ENCODE assay signal across 8 cellular contexts in genomic region chr19:1605236-1606137, GRCh38. TPM values are rescaled to one million over a fixed set of nuclear protein-coding genes. Genes with fewer than 3 reads are reported as not detected.
DNase-seq lines count a peak whose midpoint lies in the region; ATAC-seq and TF ChIP-seq lines count a peak whose summit lies in the region.

Gene UQCR11 (minus strand): TSS chr19:1605462. CDS start chr19:1605409, 53 bp downstream.

- no peaks in the 10 kb centered on the region for H3K27me3 ChIP-seq in RWPE2 (ENCODE audit: insufficient read depth, poor library complexity, severe bottlenecking)

- peaks cover 13% of the 10 kb centered on the region for H3K4me1 Mint-ChIP-seq in activated T-helper 2 cell treated with anti-CD3 and anti-CD28 coated beads, Interferon-gamma antibody, Interleukin-2, Interleukin-4, amounts not matched to agents 10 μg/mL and 5 μg/mL and 100 μg/mL, durations not matched to agents 14 hours and 24 hours and 36 hours (ENCODE audit: low read depth)
- peaks cover 30 to 40% of the 10 kb centered on the region in 2 donors for H3K4me1 Mint-ChIP-seq in natural killer cell

- peak within 1 kb of the TSS; percentile 65 for H3K27ac ChIP-seq in RWPE2 (ENCODE audit: poor library complexity, severe bottlenecking)

- no peaks in the 10 kb centered on the region for H3K4me1 ChIP-seq in RWPE2 (ENCODE audit: insufficient read depth, poor library complexity, severe bottlenecking)

- intact Hi-C loops in activated T-helper 2 cell treated with anti-CD3 and anti-CD28 coated beads, Interferon-gamma antibody, Interleukin-2, Interleukin-4, amounts not matched to agents 10 μg/mL and 5 μg/mL and 100 μg/mL, durations not matched to agents 14 hours and 24 hours and 36 hours (cut with micrococcal nuclease), result loop anchor here (1.0 kb wide), 2 partner anchors 13 to 47 kb away; partner anchors contain the start of genes MBD3 and TCF3
- intact Hi-C loops in natural killer cell (cut with micrococcal nuclease), result loop anchor here (1.0 to 10.0 kb wide), 3 partner anchors 48 to 201 kb away; partner anchors contain the start of genes DAZAP1 and GAMT

- H3K9me3 ChIP-seq in RWPE2 (ENCODE audit: severe bottlenecking), result no peaks in the 10 kb centered on the region

- H3K4me3 ChIP-seq in RWPE2 (ENCODE audit: severe bottlenecking) (peak within 1 kb of the TSS; percentile 94), fibroblast of mammary gland (ENCODE audit: control insufficient read depth, low read depth, low read length) (peak within 1 kb of the TSS; percentile 93)

- H3K9me3 Mint-ChIP-seq in activated T-helper 2 cell treated with anti-CD3 and anti-CD28 coated beads, Interferon-gamma antibody, Interleukin-2, Interleukin-4, amounts not matched to agents 10 μg/mL and 5 μg/mL and 100 μg/mL, durations not matched to agents 14 hours and 24 hours and 36 hours, result no peaks in the 10 kb centered on the region
- H3K9me3 Mint-ChIP-seq in natural killer cell, result no peaks in the 10 kb centered on the region

- no peaks in the 10 kb centered on the region for H3K27me3 Mint-ChIP-seq in activated T-helper 2 cell treated with anti-CD3 and anti-CD28 coated beads, Interferon-gamma antibody, Interleukin-2, Interleukin-4, amounts not matched to agents 10 μg/mL and 5 μg/mL and 100 μg/mL, durations not matched to agents 14 hours and 24 hours and 36 hours (ENCODE audit: low read depth)
- no peaks in the 10 kb centered on the region for H3K27me3 Mint-ChIP-seq in natural killer cell (ENCODE audit: low read depth in 2 of 2)

- peak within 1 kb of the TSS; percentile 96 for H3K4me3 Mint-ChIP-seq in activated T-helper 2 cell treated with anti-CD3 and anti-CD28 coated beads, Interferon-gamma antibody, Interleukin-2, Interleukin-4, amounts not matched to agents 10 μg/mL and 5 μg/mL and 100 μg/mL, durations not matched to agents 14 hours and 24 hours and 36 hours (ENCODE audit: low read depth)
- H3K4me3 Mint-ChIP-seq in natural killer cell, result peak within 1 kb of the TSS; percentile 97

- H3K27ac Mint-ChIP-seq in activated T-helper 2 cell treated with anti-CD3 and anti-CD28 coated beads, Interferon-gamma antibody, Interleukin-2, Interleukin-4, amounts not matched to agents 10 μg/mL and 5 μg/mL and 100 μg/mL, durations not matched to agents 14 hours and 24 hours and 36 hours, result peak within 1 kb of the TSS; percentile 100
- peak within 1 kb of the TSS; percentile 97 to 98 for H3K27ac Mint-ChIP-seq in natural killer cell

- TF ChIP-seq CTCF in RWPE2 (IDR thresholded peaks at IDR 0.05; ENCODE audit: poor library complexity, severe bottlenecking) (peak; percentile 53), fibroblast of mammary gland (conservative IDR thresholded peaks at IDR 0.05; ENCODE audit: control insufficient read depth, insufficient read depth, low read depth, low read length) (peak; percentile 56), natural killer cell (IDR thresholded peaks at IDR 0.05) (peak; percentile 22)

- H3K36me3 ChIP-seq in RWPE2 (ENCODE audit: low read depth), result peaks cover 25% of the 10 kb centered on the region

- peak; percentile 86 for ATAC-seq in RWPE2 (ENCODE audit: low read depth)
- peak; percentile 84 to 94 (median 92) for ATAC-seq in natural killer cell

- peak; percentile 97 for DNase-seq in ELF-1 (ENCODE audit: low read depth, low spot score)
- peak; percentile 86 for DNase-seq in H4 (ENCODE audit: low spot score)
- DNase-seq in LoVo (ENCODE audit: low spot score), result peak; percentile 96
- peak; percentile 94 for DNase-seq in RWPE2 (ENCODE audit: low spot score)
- DNase-seq in activated T-helper 2 cell treated with anti-CD3 and anti-CD28 coated beads, Interferon-gamma antibody, Interleukin-2, Interleukin-4, amounts not matched to agents 10 μg/mL and 5 μg/mL and 100 μg/mL, durations not matched to agents 14 hours and 24 hours and 36 hours (ENCODE audit: low spot score), result peak; percentile 91
- peak; percentile 95 for DNase-seq in fibroblast of mammary gland (ENCODE audit: low read depth)
- peak; percentile 91 for DNase-seq in natural killer cell
- peak; percentile 94 for DNase-seq in stimulated activated naive CD4-positive, alpha-beta T cell treated with Interleukin-2 at 50 U/mL for 16 hours (lab: John Stamatoyannopoulos, UW)

- H3K36me3 Mint-ChIP-seq in activated T-helper 2 cell treated with anti-CD3 and anti-CD28 coated beads, Interferon-gamma antibody, Interleukin-2, Interleukin-4, amounts not matched to agents 10 μg/mL and 5 μg/mL and 100 μg/mL, durations not matched to agents 14 hours and 24 hours and 36 hours (ENCODE audit: low read depth), result peaks cover 26% of the 10 kb centered on the region
- no peaks in the 10 kb centered on the region for H3K36me3 Mint-ChIP-seq in natural killer cell

RNA-seq across cellular contexts. Expression of gene UQCR11, which starts in this region (rescaled TPM):
- total RNA-seq in H4 (2014; rRNA removed; shearing (Covaris generic)), result 42.2 and 49.7 TPM in 2 replicates
- 163 and 184 TPM in 2 replicates for total RNA-seq in activated T-helper 2 cell treated with anti-CD3 and anti-CD28 coated beads, Interferon-gamma antibody, Interleukin-2, Interleukin-4, amounts not matched to agents 10 μg/mL and 5 μg/mL and 100 μg/mL, durations not matched to agents 14 hours and 24 hours and 36 hours
- total RNA-seq in natural killer cell, result 100 to 1,000 TPM in 1 of 3 donors, 10 to 100 TPM in 2; 91.2 to 142 (median 99.1) TPM

Comparison
In these comparisons a context has a peak if more than half of its experiments do, and no peak if none do; other contexts are left out.
1. Peak in every context shown above with its lines: DNase-seq, ATAC-seq, H3K4me3 ChIP-seq and H3K27ac ChIP-seq.